In the genomic region with DNA sequence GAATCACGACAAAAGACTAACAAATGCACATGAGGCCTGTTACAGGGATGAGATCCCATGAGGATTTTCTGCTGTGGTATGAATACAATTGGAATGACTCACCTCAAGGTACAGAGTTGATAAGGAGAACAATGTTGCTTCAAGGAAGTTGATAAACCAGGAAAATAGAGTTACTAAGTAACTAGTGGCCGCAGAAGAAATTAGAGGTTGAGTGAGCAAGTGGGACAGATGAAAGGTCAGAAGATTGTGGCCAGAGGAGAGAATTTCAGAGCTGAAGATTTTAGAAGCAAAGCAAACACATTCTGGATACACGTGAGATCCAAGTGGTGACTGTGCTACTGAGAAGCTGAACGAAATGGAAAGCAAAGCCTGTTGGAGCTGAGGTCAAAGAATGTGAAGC, we compare ENCODE assay signal across 14 cellular contexts.
DNase-seq lines count a peak whose midpoint lies in the region; ATAC-seq, FAIRE-seq and TF ChIP-seq lines count a peak whose summit lies in the region.
"Had no signal": no experiment of that assay in that cellular context is flagged by ENCODE, and none has a peak within 500 bp of the region (broad histone marks: within the 10 kb centered on the region; RNA-seq: fewer than 3 reads in every experiment).

No MANE protein-coding gene starts in this region.

- no peaks in the 10 kb centered on the region for H3K9me3 ChIP-seq in pancreas

- TF ChIP-seq CTCF in fibroblast of pulmonary artery (IDR thresholded peaks at IDR 0.05; ENCODE audit: low read length, missing control alignments) = no peak
- TF ChIP-seq CTCF in pancreas (IDR thresholded peaks at IDR 0.05) = no peak

- intact Hi-C loops in pancreas (cut with DNase I) = no loop called here

- H3K4me3 ChIP-seq in fibroblast of pulmonary artery (replicated peaks; ENCODE audit: low read depth, low read length) (no peak overlapping the region), pancreas (peak overlapping the region in 2 of 4 donors; percentile 5 to 24)
- H3K4me3 ChIP-seq: skin epidermis had no signal

- peaks cover 13 to 42% (median 23%) of the 10 kb centered on the region in 3 donors for H3K4me1 ChIP-seq in pancreas

- H3K36me3 ChIP-seq in pancreas = no peaks in the 10 kb centered on the region

- H3K27ac ChIP-seq in pancreas = peak overlapping the region; percentile 64 to 83 (median 74)

- 9 to 12% methylated on average over 4 of the region's 4 CpGs for WGBS in pancreas, 2 donors

- peak; percentile 15 for DNase-seq in ELR (ENCODE audit: low read depth)
- DNase-seq in RCC 7860 (ENCODE audit: low spot score) = peak; percentile 98
- peak; percentile 87 for DNase-seq in fibroblast of pulmonary artery (ENCODE audit: low read depth)
- DNase-seq in pancreas = peak in 1 of 6 donors; percentile 17
- DNase-seq in DMS153 treated with DMSO at 0.1 percent for 48 hours (lab: John Stamatoyannopoulos, UW; ENCODE audit: unreplicated experiment) = no peak
- no peak for DNase-seq in stimulated activated CD4-positive, alpha-beta T cell treated with anti-CD3 and anti-CD28 coated beads, Interleukin-1b, Interleukin-23, amount 100 ng/mL, for 48 hours
- DNase-seq: activated CD4-positive, CD25-positive, alpha-beta regulatory T cell; activated effector memory CD4-positive, alpha-beta T cell treated with Interleukin-2 at 50 U/mL for 16 hours; COR-L47; islet precursor cell; NK-92 treated with Interleukin-12 subunit alpha and Interleukin-12 subunit beta, amount 100 ng/mL, for 24 hours had no signal

- FAIRE-seq in RCC 7860 (lab: Jason Lieb, UNC) (peak; percentile 99), pancreas (lab: Jason Lieb, UNC) (peak; percentile 60)

- ATAC-seq in pancreas = peak; percentile 88 to 93 (median 90)
- ATAC-seq in GM18870 (IDR thresholded peaks at IDR 0.05; ENCODE audit: unreplicated experiment) = no peak
- no peak for ATAC-seq in HG03520 (IDR thresholded peaks at IDR 0.05; ENCODE audit: unreplicated experiment)

- H3K27me3 ChIP-seq in pancreas = no peaks in the 10 kb centered on the region

Comparison
In these comparisons a context has a peak if more than half of its experiments do, and no peak if none do; other contexts are left out.
1. DNase-seq: peak in ELR (single experiment), RCC 7860 (single experiment) and fibroblast of pulmonary artery (single experiment); none in DMS153 treated with DMSO at 0.1 percent for 48 hours (single experiment) and stimulated activated CD4-positive, alpha-beta T cell treated with anti-CD3 and anti-CD28 coated beads, Interleukin-1b, Interleukin-23, amount 100 ng/mL, for 48 hours (single experiment).
2. ATAC-seq: peak in pancreas (4 of 4); none in GM18870 (single experiment) and HG03520 (single experiment).